10 cellular contexts compared by ENCODE assay signal in the genomic region with DNA sequence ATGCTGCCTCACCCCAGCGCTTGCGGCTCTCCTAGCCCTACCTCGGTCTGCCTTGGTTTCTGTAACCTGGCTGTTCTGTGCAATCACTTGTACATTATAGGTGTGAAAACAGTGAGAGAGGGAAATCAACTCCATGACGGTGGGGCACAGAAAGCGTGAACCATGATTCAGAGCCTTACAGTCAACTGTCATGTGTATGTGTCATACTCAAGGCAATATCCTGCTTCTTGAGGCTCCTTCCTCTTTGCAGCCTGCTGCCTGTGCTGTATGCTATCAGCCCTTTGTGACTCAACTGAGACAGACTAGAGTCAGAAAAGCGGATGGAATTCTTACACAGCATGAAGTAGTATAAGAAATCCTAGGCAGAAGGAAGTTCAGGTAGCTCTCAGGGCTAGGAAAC. TPM values are rescaled to one million over a fixed set of nuclear protein-coding genes. Genes with fewer than 3 reads are reported as not detected.
DNase-seq lines count a peak whose midpoint lies in the region; ATAC-seq and TF ChIP-seq lines count a peak whose summit lies in the region.
"Had no signal": no experiment of that assay in that cellular context is flagged by ENCODE, and none has a peak within 500 bp of the region (broad histone marks: within the 10 kb centered on the region; RNA-seq: fewer than 3 reads in every experiment).

No MANE protein-coding gene starts in this region.

- no peaks in the 10 kb centered on the region for H3K9me3 Mint-ChIP-seq in osteocyte (ENCODE audit: unreplicated experiment)

- H3K27ac ChIP-seq in HCT116 (ENCODE audit: low read depth, low read length), result no peak overlapping the region

- H3K27me3 Mint-ChIP-seq in T-helper 17 cell, result peaks cover 29% of the 10 kb centered on the region
- peaks cover 21% of the 10 kb centered on the region for H3K27me3 Mint-ChIP-seq in osteocyte (ENCODE audit: unreplicated experiment)

- H3K4me1 Mint-ChIP-seq in T-helper 17 cell (peaks cover 19% of the 10 kb centered on the region), osteocyte (ENCODE audit: unreplicated experiment) (peaks cover 15% of the 10 kb centered on the region)

- TF ChIP-seq CTCF in HCT116 (IDR thresholded peaks at IDR 0.05 in 2 of 3, conservative IDR thresholded peaks at IDR 0.05 in 1 of 3; ENCODE audit: borderline replicate concordance in 1 of 3, insufficient read depth in 1 of 3, low read depth in 2 of 3, low read length in 2 of 3) (no peak), osteocyte (IDR thresholded peaks at IDR 0.05) (no peak)

- RAD21 ChIA-PET in HCT116 (lab: Charles Lee; ENCODE audit: low non-redundant PET in 1 of 2, low total read pairs in 2 of 2, uncharacterized antibody in 2 of 2, unreplicated experiment in 2 of 2), result no interaction called here

- BruUV-seq in HCT116 (replicated peaks; lab: Mats Ljungman, UMichigan), result no TSS peak

- H3K27ac Mint-ChIP-seq in T-helper 17 cell, result no peak overlapping the region
- no peak overlapping the region for H3K27ac Mint-ChIP-seq in osteocyte (ENCODE audit: unreplicated experiment)
- H3K27ac Mint-ChIP-seq: naive B cell had no signal

- H2AFZ ChIP-seq in HCT116 (ENCODE audit: low read depth, low read length, poor library complexity, severe bottlenecking), result no peak overlapping the region

- peaks cover 6% of the 10 kb centered on the region for H3K36me3 Mint-ChIP-seq in T-helper 17 cell (ENCODE audit: low read depth)
- H3K36me3 Mint-ChIP-seq in osteocyte (ENCODE audit: unreplicated experiment), result no peaks in the 10 kb centered on the region

- no peaks in the 10 kb centered on the region for H4K20me1 ChIP-seq in HCT116 (ENCODE audit: insufficient read depth)

- peaks cover 0 to 5% of the 10 kb centered on the region in 2 experiments; a peak in 1 of 4 replicates for H3K4me1 ChIP-seq in HCT116 (ENCODE audit: control insufficient read depth in 1 of 2, insufficient read depth in 2 of 2, low read length in 2 of 2)

- H3K9ac ChIP-seq in HCT116 (ENCODE audit: low read length), result no peak overlapping the region

- H3K36me3 ChIP-seq in HCT116 (ENCODE audit: control insufficient read depth in 1 of 2, insufficient read depth in 2 of 2, low read length in 2 of 2), result no peaks in the 10 kb centered on the region

- no peaks in the 10 kb centered on the region for H3K9me2 ChIP-seq in HCT116 (ENCODE audit: insufficient read depth)

- TF ChIP-seq RAD21 in HCT116 (IDR thresholded peaks at IDR 0.05; ENCODE audit: low read depth), result no peak

- no peaks in the 10 kb centered on the region for H3K27me3 ChIP-seq in HCT116 (ENCODE audit: insufficient read depth, low read length)

- intact Hi-C loops in HCT116 (cut with micrococcal nuclease), result no loop called here

- CTCF ChIA-PET in HCT116 (lab: Charles Lee), result no interaction called here

- H3K4me3 ChIP-seq in HCT116 (replicated peaks in 1 of 2; ENCODE audit: low read depth in 1 of 2, low read length in 2 of 2), result no peak overlapping the region

- 0 out of 2 replicates have a peak, but pooled peaks have one; percentile 40 for ATAC-seq in HCT116
- ATAC-seq in T-helper 17 cell, result peak; percentile 14
- ATAC-seq in GM18511 (IDR thresholded peaks at IDR 0.05; ENCODE audit: unreplicated experiment), result no peak

- no peaks in the 10 kb centered on the region for H3K79me2 ChIP-seq in HCT116 (ENCODE audit: insufficient read depth, low read length)

- DNase-seq in HCT116 (ENCODE audit: low read depth, low spot score) (peak; percentile 15), T-helper 17 cell (no peak), dedifferentiated amniotic fluid mesenchymal stem cell (ENCODE audit: extremely low spot score) (peak; percentile 43), superior temporal gyrus (ENCODE audit: extremely low spot score) (no peak), osteocyte (ENCODE audit: extremely low spot score, unreplicated experiment) (no peak), NCI-H446 treated with DMSO at 0.1 percent for 48 hours (lab: John Stamatoyannopoulos, UW) (no peak)
- DNase-seq in stimulated activated CD4-positive, alpha-beta T cell treated with anti-CD3 and anti-CD28 coated beads, Interleukin-1b, Interleukin-23, amount 100 ng/mL, for 4 hours (ENCODE audit: low read depth in 2 of 2), result peak; percentile 12 to 28
- DNase-seq: naive B cell had no signal

- H3K4me2 ChIP-seq in HCT116 (ENCODE audit: low read length), result no peak overlapping the region

- no peak for TF ChIP-seq POLR2A in HCT116 (IDR thresholded peaks at IDR 0.05; ENCODE audit: borderline replicate concordance, extremely low read depth, insufficient read depth, insufficient read length)

- H3K9me3 ChIP-seq in HCT116 (ENCODE audit: control insufficient read depth in 1 of 2, insufficient read depth in 1 of 2, low read depth in 1 of 2, low read length in 2 of 2) (no peaks in the 10 kb centered on the region), T-helper 17 cell (ENCODE audit: control insufficient read depth, low read length, poor library complexity, severe bottlenecking) (no peaks in the 10 kb centered on the region)

- H3K4me3 Mint-ChIP-seq in T-helper 17 cell (no peak overlapping the region), osteocyte (ENCODE audit: unreplicated experiment) (no peak overlapping the region)

- POLR2A ChIA-PET in HCT116 (lab: Charles Lee), result no interaction called here

TF ChIP-seq in HCT116, 20 proteins besides CTCF, POLR2A, EP300 and RAD21:
- TF ChIP-seq, protein P1, sequence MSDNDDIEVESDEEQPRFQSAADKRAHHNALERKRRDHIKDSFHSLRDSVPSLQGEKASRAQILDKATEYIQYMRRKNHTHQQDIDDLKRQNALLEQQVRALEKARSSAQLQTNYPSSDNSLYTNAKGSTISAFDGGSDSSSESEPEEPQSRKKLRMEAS (IDR thresholded peaks at IDR 0.05), result peak; percentile 31; the same call in 1 of the 2 replicates
- TF ChIP-seq SP1 (IDR thresholded peaks at IDR 0.05; ENCODE audit: low read depth), result no peak
- TF ChIP-seq JUND (IDR thresholded peaks at IDR 0.05), result peak; percentile 33; the same call in 1 of the 2 replicates

RNA-seq across cellular contexts. Expression of a gene that starts 2.1 kb away (rescaled TPM):
- total RNA-seq in HCT116 (2021; ENCODE audit: unreplicated experiment), result 0.15 TPM
- polyA plus RNA-seq in HCT116 (2012), result 0.01 and 0.10 TPM in 2 replicates
- total RNA-seq in T-helper 17 cell, result 1 to 10 TPM; 3.8 to 4.4 TPM
- total RNA-seq in osteocyte, result 0.97 and 1.1 TPM in 2 replicates

RNA-seq across cellular contexts. Expression of a gene that starts 37.5 kb away (rescaled TPM):
- 26.8 TPM for total RNA-seq in HCT116 (2021; ENCODE audit: unreplicated experiment)
- 14.9 and 19.6 TPM in 2 replicates for polyA plus RNA-seq in HCT116 (2012)
- 10 to 100 TPM; 28.3 to 30.3 TPM for total RNA-seq in T-helper 17 cell
- total RNA-seq in osteocyte, result 33.4 and 35.9 TPM in 2 replicates

RNA-seq across cellular contexts. Expression of a gene that starts 58.9 kb away (rescaled TPM):
- total RNA-seq in HCT116 (2021; ENCODE audit: unreplicated experiment) (not detected), T-helper 17 cell (not detected), osteocyte (not detected in 2 replicates)
- not detected in 2 replicates for polyA plus RNA-seq in HCT116 (2012)
- total RNA-seq: H1 had no signal
- polyA plus RNA-seq: H1 had no signal

Comparison
In these comparisons a context has a peak if more than half of its experiments do, and no peak if none do; other contexts are left out.
1. DNase-seq: peak in HCT116 (single experiment), dedifferentiated amniotic fluid mesenchymal stem cell (single experiment) and stimulated activated CD4-positive, alpha-beta T cell treated with anti-CD3 and anti-CD28 coated beads, Interleukin-1b, Interleukin-23, amount 100 ng/mL, for 4 hours (2 of 2); none in T-helper 17 cell (0 of 3), superior temporal gyrus (single experiment), osteocyte (single experiment) and NCI-H446 treated with DMSO at 0.1 percent for 48 hours (single experiment).